In genomic region chrY:8551323-8551722, GRCh38 we compare ENCODE assay signal across 28 cellular contexts.
"Had no signal": no experiment of that assay in that cellular context is flagged by ENCODE, and none has a peak within 500 bp of the region (broad histone marks: within the 10 kb centered on the region; RNA-seq: fewer than 3 reads in every experiment).

No MANE protein-coding gene starts in this region.

- H3K4me3 Mint-ChIP-seq: activated CD4-positive, alpha-beta T cell treated with anti-CD3 and anti-CD28 coated beads, Interleukin-2, amount 10 ng/mL, durations not matched to agents 24 days and 14 days; activated CD8-positive, alpha-beta T cell treated with anti-CD3 and anti-CD28 coated beads, Interleukin-2, amount 10 ng/mL, durations not matched to agents 7 days and 5 days; activated naive CD4-positive, alpha-beta T cell treated with anti-CD3 and anti-CD28 coated beads for 36 hours; activated T-cell treated with anti-CD3 and anti-CD28 coated beads, Interleukin-2, amount 50 U/mL, for 4 hours; activated T-helper 1 cell treated with anti-CD3 and anti-CD28 coated beads, Interleukin-12 subunit alpha, Interleukin-12 subunit beta, Interleukin-2, Interleukin-4 antibody, amounts not matched to agents 30 ng/mL and 10 ng/mL and 1 ng/mL, durations not matched to agents 14 hours and 24 hours and 36 hours had no signal

- H3K4me3 ChIP-seq: adrenal gland, body of pancreas had no signal

- DNase-seq: activated CD4-positive, alpha-beta T cell treated with anti-CD3 and anti-CD28 coated beads, Interleukin-2, amount 10 ng/mL, durations not matched to agents 24 days and 14 days; activated CD4-positive, alpha-beta T cell treated with anti-CD3 and anti-CD28 coated beads, Interleukin-2, amount 50 U/mL, for 48 hours; activated CD8-positive, alpha-beta T cell treated with anti-CD3 and anti-CD28 coated beads, Interleukin-2, amount 10 ng/mL, durations not matched to agents 7 days and 5 days; activated gamma-delta T cell treated with Interleukin-2 at 50 U/mL for 16 hours; activated naive CD4-positive, alpha-beta T cell treated with anti-CD3 and anti-CD28 coated beads for 36 hours; activated T-cell treated with anti-CD3 and anti-CD28 coated beads for 4 hours; activated T-cell treated with anti-CD3 and anti-CD28 coated beads, Interleukin-2, amount 50 U/mL, for 4 hours; adrenal gland; body of pancreas; caudate nucleus; cerebellar nuclear complex; Karpas-422; KBM-7; NCI-H1048; NCI-H1105 treated with DMSO at 0.1 percent for 48 hours; NCI-H1436; NCI-H1694; NCI-H1930; NCI-H2081 treated with DMSO at 0.1 percent for 48 hours; NCI-H345; NCI-H524 treated with DMSO at 0.1 percent for 48 hours; SHP77 treated with DMSO at 0.1 percent for 48 hours; T-helper 1 cell; T1000 had no signal

- H3K4me1 ChIP-seq: adrenal gland, body of pancreas had no signal

- H3K9me3 ChIP-seq: adrenal gland, body of pancreas had no signal

- H3K27me3 ChIP-seq: adrenal gland, body of pancreas had no signal

- H3K27ac ChIP-seq: adrenal gland, body of pancreas had no signal

- H3K36me3 ChIP-seq: adrenal gland had no signal

- H3K27me3 Mint-ChIP-seq: activated CD4-positive, alpha-beta T cell treated with anti-CD3 and anti-CD28 coated beads, Interleukin-2, amount 10 ng/mL, durations not matched to agents 24 days and 14 days had no signal

- ATAC-seq: activated CD8-positive, alpha-beta T cell treated with anti-CD3 and anti-CD28 coated beads, Interleukin-2, amount 10 ng/mL, durations not matched to agents 7 days and 5 days; activated naive CD4-positive, alpha-beta T cell treated with anti-CD3 and anti-CD28 coated beads, Interleukin-2, amount 50 U/mL, for 72 hours; activated T-cell treated with anti-CD3 and anti-CD28 coated beads, Interleukin-2, amount 50 U/mL, for 4 hours; Panc1; SK-N-SH treated with all-trans-retinoic acid at 6 μM for 48 hours had no signal

- H3K27ac Mint-ChIP-seq: activated CD4-positive, alpha-beta T cell treated with anti-CD3 and anti-CD28 coated beads, Interleukin-2, amount 10 ng/mL, durations not matched to agents 24 days and 14 days; activated CD8-positive, alpha-beta T cell treated with anti-CD3 and anti-CD28 coated beads, Interleukin-2, amount 10 ng/mL, durations not matched to agents 7 days and 5 days; activated naive CD4-positive, alpha-beta T cell treated with anti-CD3 and anti-CD28 coated beads for 36 hours; activated naive CD4-positive, alpha-beta T cell treated with anti-CD3 and anti-CD28 coated beads, Interleukin-2, amount 50 U/mL, for 72 hours; activated T-helper 1 cell treated with anti-CD3 and anti-CD28 coated beads, Interleukin-12 subunit alpha, Interleukin-12 subunit beta, Interleukin-2, Interleukin-4 antibody, amounts not matched to agents 30 ng/mL and 10 ng/mL and 1 ng/mL, durations not matched to agents 14 hours and 24 hours and 36 hours had no signal

- H3K4me1 Mint-ChIP-seq: activated CD4-positive, alpha-beta T cell treated with anti-CD3 and anti-CD28 coated beads, Interleukin-2, amount 10 ng/mL, durations not matched to agents 24 days and 14 days had no signal
